Comparison of ENCODE assay signal across 20 cellular contexts in genomic region chr19:7153008-7153407, GRCh38.
A peak's percentile ranks its signal among the peaks of the same experiment; 100 is the strongest.
DNase-seq lines count a peak whose midpoint lies in the region; ATAC-seq, FAIRE-seq and TF ChIP-seq lines count a peak whose summit lies in the region.
"Had no signal": no experiment of that assay in that cellular context is flagged by ENCODE, and none has a peak within 500 bp of the region (broad histone marks: within the 10 kb centered on the region; RNA-seq: fewer than 3 reads in every experiment).

No MANE protein-coding gene starts in this region.

- H3K27me3 Mint-ChIP-seq in activated naive CD8-positive, alpha-beta T cell, result no peaks in the 10 kb centered on the region
- peaks cover 2% of the 10 kb centered on the region for H3K27me3 Mint-ChIP-seq in activated naive CD8-positive, alpha-beta T cell treated with anti-CD3 and anti-CD28 coated beads, Interleukin-2, amount 50 U/mL, for 24 hours
- no peaks in the 10 kb centered on the region for H3K27me3 Mint-ChIP-seq in astrocyte (ENCODE audit: low read depth, unreplicated experiment)
- H3K27me3 Mint-ChIP-seq: CD4-positive, CD25-positive, alpha-beta regulatory T cell had no signal

- intact Hi-C loops in right lobe of liver (cut with DNase I), result no loop called here
- intact Hi-C loops in mammary epithelial cell (cut with micrococcal nuclease), result no loop called here

- H3K36me3 ChIP-seq in astrocyte (ENCODE audit: insufficient read depth, low read length) (no peaks in the 10 kb centered on the region), right lobe of liver (peaks cover 0 to 26% (median 9%) of the 10 kb centered on the region in 4 donors), mammary epithelial cell (ENCODE audit: insufficient read depth, low read length) (no peaks in the 10 kb centered on the region)
- H3K36me3 ChIP-seq: ovary had no signal

- no peaks in the 10 kb centered on the region for H3K4me1 Mint-ChIP-seq in activated naive CD8-positive, alpha-beta T cell (ENCODE audit: low read depth)
- H3K4me1 Mint-ChIP-seq in activated naive CD8-positive, alpha-beta T cell treated with anti-CD3 and anti-CD28 coated beads, Interleukin-2, amount 50 U/mL, for 24 hours, result no peaks in the 10 kb centered on the region
- H3K4me1 Mint-ChIP-seq in astrocyte (ENCODE audit: low read depth, unreplicated experiment), result no peaks in the 10 kb centered on the region
- H3K4me1 Mint-ChIP-seq: GM23338 had no signal

- no peak for TF ChIP-seq POLR2A in right lobe of liver (IDR thresholded peaks at IDR 0.05)

- H2AFZ ChIP-seq in astrocyte (ENCODE audit: low read depth, low read length) (no peak overlapping the region), mammary epithelial cell (ENCODE audit: low read depth, low read length) (no peak overlapping the region)
- H2AFZ ChIP-seq: GM23338 had no signal

- H3K79me2 ChIP-seq in astrocyte (ENCODE audit: insufficient read depth, low read length) (no peaks in the 10 kb centered on the region), mammary epithelial cell (ENCODE audit: insufficient read depth, low read length) (no peaks in the 10 kb centered on the region)

- H3K36me3 Mint-ChIP-seq in activated naive CD8-positive, alpha-beta T cell, result no peaks in the 10 kb centered on the region
- H3K36me3 Mint-ChIP-seq in activated naive CD8-positive, alpha-beta T cell treated with anti-CD3 and anti-CD28 coated beads, Interleukin-2, amount 50 U/mL, for 24 hours (ENCODE audit: low read depth), result no peaks in the 10 kb centered on the region
- peaks cover 2% of the 10 kb centered on the region for H3K36me3 Mint-ChIP-seq in astrocyte (ENCODE audit: low read depth, unreplicated experiment)
- H3K36me3 Mint-ChIP-seq: activated naive CD4-positive, alpha-beta T cell treated with anti-CD3 and anti-CD28 coated beads, Interleukin-2, amount 50 U/mL, for 72 hours; CD4-positive, CD25-positive, alpha-beta regulatory T cell had no signal

- no peaks in the 10 kb centered on the region for H3K9me3 ChIP-seq in astrocyte (ENCODE audit: insufficient read depth, low read depth, low read length)
- H3K9me3 ChIP-seq in right lobe of liver, result no peaks in the 10 kb centered on the region
- peaks cover 8% of the 10 kb centered on the region for H3K9me3 ChIP-seq in mammary epithelial cell (replicated peaks; ENCODE audit: insufficient read depth, low read length)
- H3K9me3 ChIP-seq: ovary had no signal

- in situ Hi-C loops in mammary epithelial cell (cut with MboI; ENCODE audit: low sequenced_read_pairs in 2 of 2), result no loop called here

- H3K4me1 ChIP-seq in astrocyte (ENCODE audit: insufficient read depth, low read length) (no peaks in the 10 kb centered on the region), right lobe of liver (peaks cover 0 to 16% (median 0%) of the 10 kb centered on the region in 4 donors), mammary epithelial cell (ENCODE audit: insufficient read depth, low read length) (no peaks in the 10 kb centered on the region)

- DNase-seq in activated naive CD8-positive, alpha-beta T cell treated with anti-CD3 and anti-CD28 coated beads, Interleukin-2, amount 50 U/mL, for 24 hours, result no peak
- DNase-seq in astrocyte (ENCODE audit: low read depth), result peak; percentile 12
- DNase-seq in right lobe of liver, result no peak
- no peak for DNase-seq in urothelium cell line (ENCODE audit: low spot score)
- no peak for DNase-seq in mammary epithelial cell
- no peak for DNase-seq in NCI-H1092 (lab: John Stamatoyannopoulos, UW)
- DNase-seq in AG20443 (ENCODE audit: low spot score), result no peak
- DNase-seq: activated CD4-positive, alpha-beta T cell treated with anti-CD3 and anti-CD28 coated beads, Interleukin-2, amount 50 U/mL, for 48 hours; CD4-positive, CD25-positive, alpha-beta regulatory T cell; dorsolateral prefrontal cortex; left ventricle myocardium superior; NCI-H2029 treated with DMSO at 0.1 percent for 48 hours; NCI-H446 treated with DMSO at 0.1 percent for 48 hours; stimulated activated CD8-positive, alpha-beta memory T cell treated with anti-CD3 and anti-CD28 coated beads, Interleukin-4, amount 100 ng/mL, for 48 hours had no signal

- no peaks in the 10 kb centered on the region for H3K27me3 ChIP-seq in astrocyte (ENCODE audit: insufficient read depth, low read length)
- H3K27me3 ChIP-seq in right lobe of liver, result no peaks in the 10 kb centered on the region
- H3K27me3 ChIP-seq in mammary epithelial cell (ENCODE audit: insufficient read depth, low read length), result no peaks in the 10 kb centered on the region
- H3K27me3 ChIP-seq: dorsolateral prefrontal cortex, ovary had no signal

- no peak for ATAC-seq in activated naive CD8-positive, alpha-beta T cell treated with anti-CD3 and anti-CD28 coated beads, Interleukin-2, amount 50 U/mL, for 24 hours
- ATAC-seq in right lobe of liver, result peak in 3 of 4 donors; percentile 6 to 31 (median 19)
- ATAC-seq: esophagus mucosa, GM23338, left ventricle myocardium superior had no signal

- dilution Hi-C loops in mammary epithelial cell (cut with HindIII; ENCODE audit: low sequenced_read_pairs), result no loop called here

- H3K27ac Mint-ChIP-seq in activated naive CD8-positive, alpha-beta T cell, result peak overlapping the region; percentile 28
- no peak overlapping the region for H3K27ac Mint-ChIP-seq in activated naive CD8-positive, alpha-beta T cell treated with anti-CD3 and anti-CD28 coated beads, Interleukin-2, amount 50 U/mL, for 24 hours
- no peak overlapping the region for H3K27ac Mint-ChIP-seq in astrocyte (ENCODE audit: unreplicated experiment)
- H3K27ac Mint-ChIP-seq: activated naive CD4-positive, alpha-beta T cell treated with anti-CD3 and anti-CD28 coated beads, Interleukin-2, amount 50 U/mL, for 72 hours; GM23338 had no signal

- H3K4me3 Mint-ChIP-seq in activated naive CD8-positive, alpha-beta T cell, result no peak overlapping the region
- no peak overlapping the region for H3K4me3 Mint-ChIP-seq in activated naive CD8-positive, alpha-beta T cell treated with anti-CD3 and anti-CD28 coated beads, Interleukin-2, amount 50 U/mL, for 24 hours
- no peak overlapping the region for H3K4me3 Mint-ChIP-seq in astrocyte (ENCODE audit: unreplicated experiment)
- H3K4me3 Mint-ChIP-seq: CD4-positive, CD25-positive, alpha-beta regulatory T cell; GM23338 had no signal

- H3K9ac ChIP-seq in astrocyte (ENCODE audit: low read length), result no peak overlapping the region
- no peak overlapping the region for H3K9ac ChIP-seq in mammary epithelial cell (ENCODE audit: insufficient read depth, low read length)

- H3K4me2 ChIP-seq in astrocyte (ENCODE audit: low read length) (no peak overlapping the region), mammary epithelial cell (ENCODE audit: insufficient read depth, low read depth, low read length) (no peak overlapping the region)
- H3K4me2 ChIP-seq: GM23338 had no signal

- H4K20me1 ChIP-seq in astrocyte (ENCODE audit: insufficient read depth, low read length) (no peaks in the 10 kb centered on the region), mammary epithelial cell (ENCODE audit: insufficient read depth, low read length) (no peaks in the 10 kb centered on the region)

- no TSS peak for BruUV-seq in mammary epithelial cell (replicated peaks; lab: Mats Ljungman, UMichigan)

- H3K9me3 Mint-ChIP-seq in activated naive CD8-positive, alpha-beta T cell (ENCODE audit: low read depth), result no peaks in the 10 kb centered on the region
- no peaks in the 10 kb centered on the region for H3K9me3 Mint-ChIP-seq in activated naive CD8-positive, alpha-beta T cell treated with anti-CD3 and anti-CD28 coated beads, Interleukin-2, amount 50 U/mL, for 24 hours
- H3K9me3 Mint-ChIP-seq in astrocyte (ENCODE audit: unreplicated experiment), result no peaks in the 10 kb centered on the region
- H3K9me3 Mint-ChIP-seq: activated naive CD4-positive, alpha-beta T cell treated with anti-CD3 and anti-CD28 coated beads, Interleukin-2, amount 50 U/mL, for 72 hours; CD4-positive, CD25-positive, alpha-beta regulatory T cell; GM23338 had no signal

- H3K27ac ChIP-seq in astrocyte (ENCODE audit: low read depth, low read length) (no peak overlapping the region), right lobe of liver (no peak overlapping the region), mammary epithelial cell (ENCODE audit: insufficient read depth, low read depth, low read length) (no peak overlapping the region)
- H3K27ac ChIP-seq: dorsolateral prefrontal cortex, ovary, skin epidermis had no signal

- WGBS in right lobe of liver (ENCODE audit: insufficient coverage, low coverage, low lambda C conversion rate, missing lambda C conversion rate), result 61% methylated on average over 5 of the region's 5 CpGs
- 67% methylated on average over 5 of the region's 5 CpGs for WGBS in mammary epithelial cell (ENCODE audit: low coverage, missing lambda C conversion rate)

- CTCF ChIA-PET in mammary epithelial cell (lab: Charles Lee; ENCODE audit: low non-redundant PET), result no interaction called here

- TF ChIP-seq CTCF in astrocyte (IDR thresholded peaks at IDR 0.05; ENCODE audit: insufficient read depth, low read depth, low read length), result no peak
- no peak for TF ChIP-seq CTCF in right lobe of liver (IDR thresholded peaks at IDR 0.05)
- no peak for TF ChIP-seq CTCF in mammary epithelial cell (conservative IDR thresholded peaks at IDR 0.05 in 1 of 2, IDR thresholded peaks at IDR 0.05 in 1 of 2; ENCODE audit: extremely low read depth in 1 of 2, insufficient read depth in 1 of 2, low read depth in 1 of 2, low read length in 2 of 2)

- FAIRE-seq in astrocyte (lab: Jason Lieb, UNC), result peak; percentile 72
- peak; percentile 99 for FAIRE-seq in urothelium cell line (lab: Jason Lieb, UNC)

- H3K4me3 ChIP-seq in astrocyte (ENCODE audit: insufficient read depth, low read depth, low read length), result no peak overlapping the region
- H3K4me3 ChIP-seq in right lobe of liver, result no peak overlapping the region
- H3K4me3 ChIP-seq in mammary epithelial cell (replicated peaks in 1 of 3; ENCODE audit: insufficient read depth in 1 of 3, low read depth in 2 of 3, low read length in 3 of 3), result no peak overlapping the region
- H3K4me3 ChIP-seq: dorsolateral prefrontal cortex, GM23338, ovary, skin epidermis had no signal
